ENCODE assay signal across 1 cellular context in genomic region chr22:19941365-19942070, GRCh38.
A peak's percentile ranks its signal among the peaks of the same experiment; 100 is the strongest.
TF ChIP-seq lines count a peak whose summit lies in the region.

Gene COMT, plus strand, starts transcription at chr22:19941772. Its CDS starts 20,755 bp downstream, at chr22:19962527.
Gene TXNRD2, minus strand, starts transcription at chr22:19941818. Its CDS starts 15 bp downstream, at chr22:19941803.

TF ChIP-seq in HepG2, 621 proteins besides CTCF, POLR2A, EP300 and RAD21 (continued from another document and continues in another):
- TF ChIP-seq HMGXB4 (CRISPR knock-in tag; IDR thresholded peaks at IDR 0.05; ENCODE audit: borderline replicate concordance in 1 of 2, low read depth in 1 of 2) (peak; percentile 75 to 79; a peak in 3 of 4 replicates), HNRNPL (IDR thresholded peaks at IDR 0.05; ENCODE audit: low read depth, low read length) (no peak), ZNF563 (CRISPR knock-in tag; IDR thresholded peaks at IDR 0.05) (peak; percentile 49; the same call in 1 of the 2 replicates), DDIT3 (CRISPR knock-in tag; IDR thresholded peaks at IDR 0.05) (no peak), ZSCAN31 (CRISPR knock-in tag; IDR thresholded peaks at IDR 0.05; ENCODE audit: low read depth) (peak; percentile 66; the same call in 1 of the 2 replicates), AGO2 (optimal IDR thresholded peaks at IDR 0.05; ENCODE audit: low read depth, low read length) (peak; percentile 44), ZNF101 (CRISPR knock-in tag; IDR thresholded peaks at IDR 0.05; ENCODE audit: borderline replicate concordance, low read depth) (no peak), ZNF597 (CRISPR knock-in tag; IDR thresholded peaks at IDR 0.05) (no peak), MAZ (IDR thresholded peaks at IDR 0.05; ENCODE audit: borderline replicate concordance, low read depth, low read length) (no peak), MAZ (CRISPR knock-in tag; IDR thresholded peaks at IDR 0.05; ENCODE audit: low read depth) (peak; percentile 62), TRAFD1 (CRISPR knock-in tag; IDR thresholded peaks at IDR 0.05; ENCODE audit: borderline replicate concordance) (no peak), ZNF639 (CRISPR knock-in tag; conservative IDR thresholded peaks at IDR 0.05) (peak; percentile 78; the same call in 1 of the 2 replicates), GMEB1 (CRISPR knock-in tag; IDR thresholded peaks at IDR 0.05; ENCODE audit: borderline replicate concordance) (peak; percentile 43; the same call in 1 of the 2 replicates), FOXO1 (CRISPR knock-in tag; IDR thresholded peaks at IDR 0.05) (peak; percentile 51; the same call in 1 of the 2 replicates), MED8 (CRISPR knock-in tag; IDR thresholded peaks at IDR 0.05; ENCODE audit: insufficient replicate concordance) (peak; percentile 76), FOXA3 (CRISPR knock-in tag; IDR thresholded peaks at IDR 0.05) (peak; percentile 27; the same call in 1 of the 2 replicates), ZNF644 (CRISPR knock-in tag; IDR thresholded peaks at IDR 0.05; ENCODE audit: low read depth) (no peak), ZNF772 (CRISPR knock-in tag; IDR thresholded peaks at IDR 0.05) (peak; percentile 27; the same call in 1 of the 2 replicates), ZNF878 (CRISPR knock-in tag; IDR thresholded peaks at IDR 0.05) (no peak), ZUFSP (CRISPR knock-in tag; IDR thresholded peaks at IDR 0.05; ENCODE audit: borderline replicate concordance) (no peak), ZBTB7A (CRISPR knock-in tag; IDR thresholded peaks at IDR 0.05) (no peak), PATZ1 (CRISPR knock-in tag; IDR thresholded peaks at IDR 0.05) (peak; percentile 37; the same call in 1 of the 2 replicates), ZNF33B (CRISPR knock-in tag; IDR thresholded peaks at IDR 0.05) (no peak), SNAPC5 (CRISPR knock-in tag; IDR thresholded peaks at IDR 0.05; ENCODE audit: borderline replicate concordance) (no peak), NR2C2 (CRISPR knock-in tag; IDR thresholded peaks at IDR 0.05; ENCODE audit: borderline replicate concordance) (0 out of 2 replicates have a peak, but pooled peaks have one; percentile 28), CBFB (CRISPR knock-in tag; IDR thresholded peaks at IDR 0.05) (peak; percentile 58; the same call in 1 of the 2 replicates), KDM3A (CRISPR knock-in tag; IDR thresholded peaks at IDR 0.05; ENCODE audit: low read depth) (peak; percentile 46; the same call in 1 of the 2 replicates), ZSCAN12 (CRISPR knock-in tag; IDR thresholded peaks at IDR 0.05) (no peak), ZNF432 (CRISPR knock-in tag; IDR thresholded peaks at IDR 0.05; ENCODE audit: borderline replicate concordance) (no peak), ZBTB4 (CRISPR knock-in tag; IDR thresholded peaks at IDR 0.05; ENCODE audit: borderline replicate concordance) (no peak), ZBTB49 (CRISPR knock-in tag; IDR thresholded peaks at IDR 0.05; ENCODE audit: borderline replicate concordance) (no peak), RXRA (CRISPR knock-in tag; IDR thresholded peaks at IDR 0.05) (no peak), GATAD2A (CRISPR knock-in tag; IDR thresholded peaks at IDR 0.05) (no peak), ZC3H4 (CRISPR knock-in tag; IDR thresholded peaks at IDR 0.05; ENCODE audit: borderline replicate concordance) (no peak), TSC22D2 (CRISPR knock-in tag; IDR thresholded peaks at IDR 0.05; ENCODE audit: borderline replicate concordance) (no peak), IRF9 (CRISPR knock-in tag; IDR thresholded peaks at IDR 0.05; ENCODE audit: borderline replicate concordance) (0 out of 2 replicates have a peak, but pooled peaks have one; percentile 46)
